ENCODE assay signal across 19 cellular contexts in the genomic region with DNA sequence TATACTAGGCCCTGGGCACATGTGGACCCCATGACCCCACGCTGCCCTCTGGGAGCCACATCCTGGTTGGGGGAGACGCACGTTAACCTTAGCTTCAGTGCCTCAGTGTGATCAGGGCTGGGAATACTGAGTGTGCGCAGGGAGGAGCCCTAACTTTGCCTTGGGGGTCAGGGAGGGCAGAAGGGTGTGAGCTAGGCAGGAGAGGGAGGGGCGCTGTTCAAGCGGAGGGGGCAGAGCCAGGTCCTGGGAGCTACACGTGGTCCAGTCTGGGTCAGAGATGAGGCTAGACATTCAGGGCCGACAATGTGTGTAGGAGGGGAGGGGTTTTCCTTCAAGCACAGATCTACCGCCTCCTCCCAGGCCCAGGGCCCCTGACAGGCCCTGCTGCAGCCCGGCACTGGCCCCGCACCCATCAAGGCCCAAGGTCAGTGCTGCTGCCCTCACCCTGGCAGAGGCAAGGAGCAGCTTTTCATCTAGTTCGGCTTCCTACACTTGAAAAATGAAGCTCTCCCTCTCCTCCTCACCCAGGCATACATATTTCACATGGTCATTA. TPM values are rescaled to one million over a fixed set of nuclear protein-coding genes. Genes with fewer than 3 reads are reported as not detected.
A peak's percentile ranks its signal among the peaks of the same experiment; 100 is the strongest.
DNase-seq lines count a peak whose midpoint lies in the region; ATAC-seq, FAIRE-seq and TF ChIP-seq lines count a peak whose summit lies in the region.
"Had no signal": no experiment of that assay in that cellular context is flagged by ENCODE, and none has a peak within 500 bp of the region (broad histone marks: within the 10 kb centered on the region; RNA-seq: fewer than 3 reads in every experiment).

No MANE protein-coding gene starts in this region.

- TF ChIP-seq CTCF in IMR-90 (conservative IDR thresholded peaks at IDR 0.05; ENCODE audit: low read depth, low read length) (no peak), endodermal cell (conservative IDR thresholded peaks at IDR 0.05) (no peak), kidney (IDR thresholded peaks at IDR 0.05; ENCODE audit: borderline replicate concordance, extremely low read depth, insufficient read depth) (no peak)

- WGBS in IMR-90 (ENCODE audit: extremely low coverage in 2 of 2, insufficient read length in 1 of 2), 2 experiments = 38% methylated on average over 4 of the region's 12 CpGs; no CpG with 5 or more reads in 1 of the 2 experiments
- WGBS in endodermal cell (ENCODE audit: insufficient coverage in 1 of 2, insufficient read length in 1 of 2), 2 experiments = 68 to 84% methylated on average over 4 to 12 of the region's 12 CpGs
- no CpG with 5 or more reads among the region's 12 CpGs for WGBS in neuronal stem cell (ENCODE audit: extremely low coverage in 2 of 2, insufficient read length in 2 of 2, insufficient replicate concordance in 1 of 2), 2 donors
- 83 to 84% methylated on average over 12 of the region's 12 CpGs for WGBS in aorta, 2 donors

- H4K91ac ChIP-seq in IMR-90 (ENCODE audit: insufficient read depth, low read depth, low read length) (no peak overlapping the region), neuronal stem cell (ENCODE audit: low read depth, low read length, poor library complexity) (peak overlapping the region; percentile 26)

- H2AFZ ChIP-seq in IMR-90 (replicated peaks; ENCODE audit: low read length, poor library complexity) (no peak overlapping the region), neuronal stem cell (ENCODE audit: low read length) (no peak overlapping the region)

- H3K27ac Mint-ChIP-seq in endodermal cell = peak overlapping the region; percentile 66
- H3K27ac Mint-ChIP-seq: HFFc6 had no signal

- no peak overlapping the region for H3K27ac ChIP-seq in IMR-90 (ENCODE audit: insufficient read depth, low read length)
- H3K27ac ChIP-seq in endodermal cell (ENCODE audit: low read depth, low read length) = no peak overlapping the region
- H3K27ac ChIP-seq in neuronal stem cell (replicated peaks; ENCODE audit: low read length) = no peak overlapping the region
- no peak overlapping the region for H3K27ac ChIP-seq in aorta (ENCODE audit: low read depth in 1 of 2, low read length in 2 of 2)
- H3K27ac ChIP-seq in kidney (ENCODE audit: low read depth in 2 of 2, low read length in 2 of 2) = no peak overlapping the region
- H3K27ac ChIP-seq: BLaER1 treated with 17β-estradiol and CSF1 and Interleukin-3, amounts not matched to agents 10 nM and 100 nM; HL-60 had no signal

- H3K9ac ChIP-seq in IMR-90 (ENCODE audit: low read depth, low read length) (no peak overlapping the region), endodermal cell (ENCODE audit: extremely low read depth, low read length, poor library complexity, severe bottlenecking) (no peak overlapping the region), neuronal stem cell (ENCODE audit: low read depth, low read length, poor library complexity) (peak overlapping the region; percentile 66), kidney (ENCODE audit: low read length in 2 of 2) (no peak overlapping the region)
- H3K9ac ChIP-seq: BLaER1 treated with 17β-estradiol and CSF1 and Interleukin-3, amounts not matched to agents 10 nM and 100 nM had no signal

- H4K20me1 ChIP-seq in IMR-90 (ENCODE audit: insufficient read depth, low read length) = no peaks in the 10 kb centered on the region

- H2AK5ac ChIP-seq in IMR-90 (ENCODE audit: low read depth, low read length) (no peak overlapping the region), neuronal stem cell (ENCODE audit: low read depth, low read length) (peak overlapping the region; percentile 78)

- H3K23ac ChIP-seq in IMR-90 (ENCODE audit: low read depth, low read length) (no peak overlapping the region), neuronal stem cell (ENCODE audit: low read depth, low read length, poor library complexity) (peak overlapping the region; percentile 96)

- no peaks in the 10 kb centered on the region for H3K9me3 Mint-ChIP-seq in endodermal cell
- H3K9me3 Mint-ChIP-seq: CD4-positive, CD25-positive, alpha-beta regulatory T cell; HFFc6 had no signal

- in situ Hi-C loops in IMR-90 (cut with MboI; ENCODE audit: low sequenced_read_pairs) = no loop called here

- H4K5ac ChIP-seq in IMR-90 (ENCODE audit: low read depth, low read length) = no peak overlapping the region

- H2BK5ac ChIP-seq in IMR-90 (ENCODE audit: low read depth, low read length, poor library complexity, severe bottlenecking) (no peak overlapping the region), neuronal stem cell (ENCODE audit: low read length) (peak overlapping the region; percentile 30)

- H4K8ac ChIP-seq in IMR-90 (ENCODE audit: low read depth in 2 of 2, low read length in 2 of 2) (no peak overlapping the region), neuronal stem cell (ENCODE audit: low read depth, low read length) (peak overlapping the region; percentile 24)

- H2BK20ac ChIP-seq in IMR-90 (ENCODE audit: low read depth, low read length) = no peak overlapping the region

- dilution Hi-C loops in IMR-90 (cut with HindIII; ENCODE audit: low sequenced_read_pairs, unreplicated experiment) = no loop called here

- no peak for TF ChIP-seq RAD21 in IMR-90 (IDR thresholded peaks at IDR 0.05; ENCODE audit: low read length)

- intact Hi-C loops in IMR-90 (cut with micrococcal nuclease) = no loop called here
- intact Hi-C loops in aorta (cut with DNase I) = no loop called here
- intact Hi-C loops in kidney (cut with DNase I) = no loop called here

- H3K4me1 ChIP-seq in IMR-90 (ENCODE audit: control insufficient read depth, insufficient read depth, low read length) (no peaks in the 10 kb centered on the region), endodermal cell (ENCODE audit: control insufficient read depth, insufficient read depth, low read length) (no peaks in the 10 kb centered on the region), neuronal stem cell (ENCODE audit: control insufficient read depth in 2 of 2, insufficient read depth in 1 of 2, low read depth in 1 of 2, low read length in 2 of 2) (peaks cover 0 to 5% of the 10 kb centered on the region in 2 donors), aorta (ENCODE audit: control insufficient read depth in 1 of 2, insufficient read depth in 2 of 2, low read length in 2 of 2) (no peaks in the 10 kb centered on the region), kidney (ENCODE audit: control insufficient read depth in 1 of 2, insufficient read depth in 1 of 2, low read depth in 1 of 2, low read length in 2 of 2) (no peaks in the 10 kb centered on the region)

- H3K4me2 ChIP-seq in IMR-90 (ENCODE audit: low read depth, low read length) (no peak overlapping the region), neuronal stem cell (ENCODE audit: insufficient read depth, low read length, poor library complexity, severe bottlenecking) (no peak overlapping the region)

- H2BK15ac ChIP-seq in IMR-90 (ENCODE audit: low read depth, low read length) = no peak overlapping the region
- H2BK15ac ChIP-seq in neuronal stem cell (ENCODE audit: low read length) = peak overlapping the region; percentile 19

- TF ChIP-seq POLR2A in IMR-90 (IDR thresholded peaks at IDR 0.05; ENCODE audit: low read depth, low read length) = no peak

- no peak overlapping the region for H3K56ac ChIP-seq in IMR-90 (ENCODE audit: extremely low read depth, insufficient read depth, low read length)

- H3K18ac ChIP-seq in IMR-90 (ENCODE audit: low read depth, low read length) = no peak overlapping the region
- H3K18ac ChIP-seq in neuronal stem cell (ENCODE audit: low read length) = peak overlapping the region; percentile 74

- H3K4me1 Mint-ChIP-seq in endodermal cell = peaks cover under 1% of the 10 kb centered on the region

- H2BK120ac ChIP-seq in IMR-90 (ENCODE audit: low read depth, low read length) (no peak overlapping the region), neuronal stem cell (ENCODE audit: low read depth, low read length) (no peak overlapping the region)

- BruUV-seq in IMR-90 (replicated peaks; lab: Mats Ljungman, UMichigan) = no TSS peak

- no peaks in the 10 kb centered on the region for H3K79me1 ChIP-seq in IMR-90 (ENCODE audit: low read depth in 1 of 2, low read length in 2 of 2)
- H3K79me1 ChIP-seq in neuronal stem cell (ENCODE audit: low read depth, low read length) = no peaks in the 10 kb centered on the region

- H3K4ac ChIP-seq in IMR-90 (ENCODE audit: low read depth, low read length) (no peak overlapping the region), neuronal stem cell (ENCODE audit: low read length) (peak overlapping the region; percentile 96)

- no peak overlapping the region for H3K4me3 Mint-ChIP-seq in endodermal cell
- H3K4me3 Mint-ChIP-seq: CD4-positive, CD25-positive, alpha-beta regulatory T cell; HFFc6 had no signal

- CTCF ChIA-PET in IMR-90 (lab: Yijun Ruan, JAX) = no interaction called here

- H3K14ac ChIP-seq in IMR-90 (replicated peaks; ENCODE audit: low read depth, low read length) (no peak overlapping the region), neuronal stem cell (ENCODE audit: low read length) (no peak overlapping the region)

- H3K27me3 ChIP-seq in IMR-90 (ENCODE audit: control insufficient read depth, insufficient read depth, low read length) (peaks cover 52% of the 10 kb centered on the region), endodermal cell (ENCODE audit: control insufficient read depth, insufficient read depth, low read length, poor library complexity, severe bottlenecking) (no peaks in the 10 kb centered on the region), neuronal stem cell (ENCODE audit: control insufficient read depth in 3 of 3, insufficient read depth in 3 of 3, low read depth in 1 of 3, low read length in 3 of 3) (peaks cover 0 to 35% (median 0%) of the 10 kb centered on the region in 3 experiments), aorta (ENCODE audit: control insufficient read depth in 1 of 2, insufficient read depth in 2 of 2, low read length in 1 of 2) (no peaks in the 10 kb centered on the region)

- POLR2A ChIA-PET in IMR-90 (lab: Charles Lee; ENCODE audit: unreplicated experiment) = no interaction called here

- no peak for FAIRE-seq in kidney (lab: Jason Lieb, UNC)
- FAIRE-seq: GM12892, GM19239, H1 had no signal

- no peak for DNase-seq in IMR-90
- no peak for DNase-seq in endodermal cell
- no peak for DNase-seq in neuronal stem cell (ENCODE audit: low spot score)
- no peak for DNase-seq in aorta
- no peak for DNase-seq in kidney
- DNase-seq in NK-92 (lab: John Stamatoyannopoulos, UW; ENCODE audit: unreplicated experiment) = no peak
- DNase-seq in germinal center (ENCODE audit: low spot score) = no peak
- DNase-seq: ACHN; CD4-positive, CD25-positive, alpha-beta regulatory T cell; DMS53; HCEC 1CT; HFFc6 had no signal

- H3K27me3 Mint-ChIP-seq in endodermal cell (ENCODE audit: insufficient read depth) = peaks cover 2% of the 10 kb centered on the region
- H3K27me3 Mint-ChIP-seq: CD4-positive, CD25-positive, alpha-beta regulatory T cell had no signal

- ATAC-seq in IMR-90 (ENCODE audit: low read depth) (no peak), aorta (ENCODE audit: low FRiP score) (peak; percentile 19)

- no peak overlapping the region for H2BK12ac ChIP-seq in neuronal stem cell (ENCODE audit: low read length)

- no peaks in the 10 kb centered on the region for H3K36me3 Mint-ChIP-seq in endodermal cell (ENCODE audit: low read depth)
- H3K36me3 Mint-ChIP-seq: CD4-positive, CD25-positive, alpha-beta regulatory T cell had no signal

- no peaks in the 10 kb centered on the region for H3K9me1 ChIP-seq in IMR-90 (ENCODE audit: insufficient read depth, low read length)

- H3K9me3 ChIP-seq in IMR-90 (ENCODE audit: control insufficient read depth, insufficient read depth, low read length) (no peaks in the 10 kb centered on the region), endodermal cell (ENCODE audit: control insufficient read depth, low read length) (no peaks in the 10 kb centered on the region), neuronal stem cell (replicated peaks in 1 of 2; ENCODE audit: control insufficient read depth in 2 of 2, insufficient read depth in 1 of 2, low read depth in 1 of 2, low read length in 2 of 2) (no peaks in the 10 kb centered on the region), aorta (ENCODE audit: control insufficient read depth, low read length) (no peaks in the 10 kb centered on the region), kidney (ENCODE audit: control insufficient read depth in 1 of 2, low read length in 2 of 2) (no peaks in the 10 kb centered on the region)
- H3K9me3 ChIP-seq: BLaER1 treated with 17β-estradiol and CSF1 and Interleukin-3, amounts not matched to agents 10 nM and 100 nM had no signal

- H3K36me3 ChIP-seq in IMR-90 (ENCODE audit: control insufficient read depth, insufficient read depth, low read length) (no peaks in the 10 kb centered on the region), endodermal cell (ENCODE audit: control insufficient read depth, insufficient read depth, low read length) (no peaks in the 10 kb centered on the region), neuronal stem cell (replicated peaks in 1 of 2; ENCODE audit: control insufficient read depth in 2 of 2, insufficient read depth in 2 of 2, low read length in 2 of 2) (no peaks in the 10 kb centered on the region), aorta (ENCODE audit: control insufficient read depth in 1 of 2, insufficient read depth in 2 of 2, low read length in 1 of 2) (no peaks in the 10 kb centered on the region), kidney (ENCODE audit: control insufficient read depth in 1 of 2, insufficient read depth in 2 of 2, low read length in 2 of 2) (no peaks in the 10 kb centered on the region)
- H3K36me3 ChIP-seq: BLaER1 treated with 17β-estradiol and CSF1 and Interleukin-3, amounts not matched to agents 10 nM and 100 nM had no signal

- no peak overlapping the region for H3K4me3 ChIP-seq in IMR-90 (ENCODE audit: insufficient read depth, low read depth, low read length)
- H3K4me3 ChIP-seq in endodermal cell (ENCODE audit: low read length) = no peak overlapping the region
- no peak overlapping the region for H3K4me3 ChIP-seq in neuronal stem cell (ENCODE audit: low read length in 2 of 2)
- no peak overlapping the region for H3K4me3 ChIP-seq in aorta (ENCODE audit: low read length in 2 of 2)
- H3K4me3 ChIP-seq in kidney (ENCODE audit: low read length in 2 of 2) = no peak overlapping the region
- H3K4me3 ChIP-seq: BLaER1 treated with 17β-estradiol and CSF1 and Interleukin-3, amounts not matched to agents 10 nM and 100 nM had no signal

- H2AK9ac ChIP-seq in IMR-90 (replicated peaks; ENCODE audit: low read depth, low read length, poor library complexity) = peak overlapping the region; percentile 55

RNA-seq across cellular contexts. Expression of a gene that starts 47.5 kb away (rescaled TPM):
- total RNA-seq in IMR-90 (2012; rRNA removed) = under 0.01 TPM in 1 of 2 replicates, not detected in the other
- polyA plus RNA-seq in IMR-90 (2012; rRNA removed) = not detected in 2 replicates
- polyA plus RNA-seq in IMR-90 (2012; cell fraction: cytosol; rRNA removed) = not detected in 2 replicates
- polyA plus RNA-seq in IMR-90 (2012; cell fraction: nucleus; rRNA removed; ENCODE audit: low replicate concordance) = not detected in 2 replicates
- total RNA-seq in endodermal cell = under 1 TPM; 0.13 to 0.33 TPM
- 0.64 TPM for polyA plus RNA-seq in endodermal cell (2013, experiment 1 of 2)
- 0.66 TPM for polyA plus RNA-seq in endodermal cell (2013, experiment 2 of 2)
- polyA plus RNA-seq in neuronal stem cell (2013, experiment 1 of 2) = 1.4 TPM
- polyA plus RNA-seq in neuronal stem cell (2013, experiment 2 of 2) = 1.3 TPM
- under 1 TPM; 0.36 to 0.42 TPM for total RNA-seq in aorta
- not detected for polyA plus RNA-seq in aorta
- total RNA-seq in kidney = 0.35 TPM
- polyA plus RNA-seq in kidney (ENCODE audit: insufficient read depth, low read depth, low replicate concordance) = not detected
- total RNA-seq: A172, Daoy, HFFc6 had no signal
